ENCODE assay signal across 8 cellular contexts in the genomic region with DNA sequence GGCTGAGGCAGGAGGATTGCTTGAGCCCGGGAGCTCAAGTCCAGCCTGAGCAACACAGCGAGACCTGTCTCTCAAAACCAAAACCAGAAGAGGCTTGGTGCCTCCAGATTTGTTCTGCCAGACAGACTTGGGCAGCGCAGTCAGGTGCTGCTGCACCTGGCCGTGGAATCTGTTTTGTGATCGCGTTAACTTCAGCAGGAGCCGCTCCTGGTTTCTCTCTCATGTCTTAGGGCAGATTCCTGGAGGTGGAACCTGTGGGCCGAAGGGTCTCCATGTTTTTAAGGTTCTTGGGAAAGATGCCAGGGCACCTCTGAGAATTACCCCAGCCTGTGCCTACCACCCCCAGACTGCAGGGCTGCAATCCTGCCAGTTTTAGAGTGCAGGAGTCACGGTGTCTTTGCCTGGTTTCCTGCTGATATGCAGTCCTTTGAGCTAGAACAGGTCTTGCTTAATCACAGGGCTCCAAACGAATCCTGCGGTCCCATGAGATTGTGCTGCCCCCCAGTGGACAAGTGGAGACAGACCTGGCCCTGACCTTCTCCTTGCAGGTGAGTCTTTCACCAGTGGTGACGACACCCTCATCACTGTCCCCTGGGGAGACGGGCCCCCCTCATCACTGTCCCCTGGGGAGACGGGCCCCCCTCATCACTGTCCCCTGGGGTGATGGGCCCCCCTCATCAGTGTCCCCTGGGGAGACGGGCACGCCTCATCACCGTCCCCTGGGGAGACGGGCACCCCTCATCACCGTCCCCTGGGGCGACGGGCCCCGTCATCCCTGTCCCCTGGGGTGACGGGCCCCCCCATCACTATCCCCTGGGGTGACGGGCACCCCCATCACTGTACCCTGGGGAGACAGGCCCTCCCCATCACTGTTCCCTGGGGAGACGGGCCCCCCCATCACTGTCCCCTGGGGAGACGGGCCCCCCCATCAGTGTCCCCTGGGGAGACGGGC. TPM values are rescaled to one million over a fixed set of nuclear protein-coding genes. Genes with fewer than 3 reads are reported as not detected.
A peak's percentile ranks its signal among the peaks of the same experiment; 100 is the strongest.
DNase-seq lines count a peak whose midpoint lies in the region; ATAC-seq, FAIRE-seq and TF ChIP-seq lines count a peak whose summit lies in the region.

No MANE protein-coding gene starts in this region.

- no peaks in the 10 kb centered on the region for H4K20me1 ChIP-seq in HepG2 (ENCODE audit: insufficient read depth, low read length)

- in situ Hi-C loops in HepG2 (cut with HindIII; ENCODE audit: extremely low pct_ligation_motif_present, low pct_unique_long_range_greater_than_20kb): no loop called here

- H3K27me3 ChIP-seq in HepG2 (ENCODE audit: control insufficient read depth in 1 of 2, insufficient read depth in 2 of 2, low read length in 2 of 2): no peaks in the 10 kb centered on the region

- H3K27me3 Mint-ChIP-seq in activated CD4-positive, alpha-beta T cell treated with anti-CD3 and anti-CD28 coated beads, Interleukin-2, amount 10 ng/mL, durations not matched to agents 24 days and 14 days: no peaks in the 10 kb centered on the region

- H3K9ac ChIP-seq in HepG2 (ENCODE audit: insufficient read depth, low read depth, low read length): no peak overlapping the region

- H3K36me3 Mint-ChIP-seq in activated CD4-positive, alpha-beta T cell treated with anti-CD3 and anti-CD28 coated beads, Interleukin-2, amount 10 ng/mL, durations not matched to agents 24 days and 14 days (ENCODE audit: low read depth): no peaks in the 10 kb centered on the region

- no peak for TF ChIP-seq POLR2A in HepG2 (IDR thresholded peaks at IDR 0.05; ENCODE audit: insufficient read depth in 1 of 2, low read depth in 2 of 2, low read length in 2 of 2)

- WGBS in HepG2 (ENCODE audit: low lambda C conversion rate): 72% methylated on average over 12 of the region's 27 CpGs

- DNase-seq in GDM1 (lab: John Stamatoyannopoulos, UW) (peak; percentile 79), NCI-H526 (lab: John Stamatoyannopoulos, UW) (peak; percentile 83 to 94), coronary artery (ENCODE audit: low spot score) (peak; percentile 87), HepG2 (ENCODE audit: low spot score) (peak; percentile 85)
- DNase-seq in activated CD4-positive, alpha-beta T cell treated with anti-CD3 and anti-CD28 coated beads, Interleukin-2, amount 10 ng/mL, durations not matched to agents 24 days and 14 days: peak; percentile 96
- peak; percentile 79 to 83 for DNase-seq in stimulated activated CD4-positive, alpha-beta T cell treated with anti-CD3 and anti-CD28 coated beads, Interleukin-4, amount 100 ng/mL, for 48 hours (ENCODE audit: low read depth in 2 of 2)

- H3K9me3 Mint-ChIP-seq in activated CD4-positive, alpha-beta T cell treated with anti-CD3 and anti-CD28 coated beads, Interleukin-2, amount 10 ng/mL, durations not matched to agents 24 days and 14 days: no peaks in the 10 kb centered on the region

- H3K4me3 ChIP-seq in coronary artery (no peak overlapping the region), HepG2 (replicated peaks in 1 of 3; ENCODE audit: insufficient read depth in 1 of 3, low read depth in 2 of 3, low read length in 3 of 3) (no peak overlapping the region)

- H3K36me3 ChIP-seq in HepG2 (replicated peaks in 1 of 2; ENCODE audit: control insufficient read depth in 1 of 2, insufficient read depth in 2 of 2, low read length in 2 of 2): no peaks in the 10 kb centered on the region; a peak in 1 of 5 replicates

- BruUV-seq in HepG2 (replicated peaks; lab: Mats Ljungman, UMichigan): no TSS peak

- no peak overlapping the region for H3K27ac Mint-ChIP-seq in activated CD4-positive, alpha-beta T cell treated with anti-CD3 and anti-CD28 coated beads, Interleukin-2, amount 10 ng/mL, durations not matched to agents 24 days and 14 days

- H2AFZ ChIP-seq in HepG2 (ENCODE audit: low read length): no peak overlapping the region

- ATAC-seq in HG03432 (IDR thresholded peaks at IDR 0.05; ENCODE audit: unreplicated experiment): peak; percentile 55
- ATAC-seq in HepG2: peak; percentile 90
- no peak for ATAC-seq in HG02852 (IDR thresholded peaks at IDR 0.05; ENCODE audit: unreplicated experiment)

- peak; percentile 95 for FAIRE-seq in HepG2 (lab: Jason Lieb, UNC)

- no peaks in the 10 kb centered on the region for H3K9me3 ChIP-seq in HepG2 (ENCODE audit: low read length)

- no peak for TF ChIP-seq EP300 in HepG2 (IDR thresholded peaks at IDR 0.05; ENCODE audit: low read depth in 2 of 2, low read length in 2 of 2)
- no peak for TF ChIP-seq EP300 in HepG2 (CRISPR knock-in tag; IDR thresholded peaks at IDR 0.05; ENCODE audit: borderline replicate concordance)

- no peak overlapping the region for H3K27ac ChIP-seq in coronary artery
- peak overlapping the region; percentile 28 for H3K27ac ChIP-seq in HepG2 (ENCODE audit: extremely low read length, insufficient read depth, low read length)

- intact Hi-C loops in activated CD4-positive, alpha-beta T cell treated with anti-CD3 and anti-CD28 coated beads, Interleukin-2, amount 10 ng/mL, durations not matched to agents 24 days and 14 days (cut with micrococcal nuclease): loop anchor here (1.0 kb wide), 2 partner anchors 149 to 262 kb away; no protein-coding TSS in a partner anchor
- intact Hi-C loops in HepG2 (cut with micrococcal nuclease; ENCODE audit: unreplicated experiment): loop anchor here (2.0 kb wide), 1 partner anchor 37 kb away; a partner anchor contains a TSS

- H3K4me3 Mint-ChIP-seq in activated CD4-positive, alpha-beta T cell treated with anti-CD3 and anti-CD28 coated beads, Interleukin-2, amount 10 ng/mL, durations not matched to agents 24 days and 14 days: no peak overlapping the region

- H3K4me1 ChIP-seq in HepG2 (ENCODE audit: insufficient read depth, low read length): peaks cover 5% of the 10 kb centered on the region

- no peak overlapping the region for H3K4me2 ChIP-seq in HepG2 (ENCODE audit: low read depth, low read length)

- peaks cover 2% of the 10 kb centered on the region for H3K4me1 Mint-ChIP-seq in activated CD4-positive, alpha-beta T cell treated with anti-CD3 and anti-CD28 coated beads, Interleukin-2, amount 10 ng/mL, durations not matched to agents 24 days and 14 days

- CTCF ChIA-PET in HepG2 (lab: Yijun Ruan, JAX; ENCODE audit: low intra/inter-chr PET ratio, low total read pairs): interaction anchor here (1.3 to 2.1 kb wide), 3 partner anchors 149 to 261 kb away, joined by 4 to 12 read pairs (median 7); no protein-coding TSS in a partner anchor

- POLR2A ChIA-PET in HepG2 (lab: Yijun Ruan, JAX): interaction anchor here (0.7 to 1.0 kb wide), 2 partner anchors 9 to 51 kb away, joined by 3 to 5 read pairs; a partner anchor contains a TSS

- H3K79me2 ChIP-seq in HepG2 (ENCODE audit: insufficient read depth, low read length): no peaks in the 10 kb centered on the region

- TF ChIP-seq CTCF in coronary artery (IDR thresholded peaks at IDR 0.05) (peak; percentile 62), HepG2 (CRISPR knock-in tag; IDR thresholded peaks at IDR 0.05) (peak; percentile 98)

- TF ChIP-seq RAD21 in HepG2 (CRISPR knock-in tag; IDR thresholded peaks at IDR 0.05): peak; percentile 90

RNA-seq across cellular contexts. Expression of a gene that starts 37.6 kb away (rescaled TPM):
- total RNA-seq in activated CD4-positive, alpha-beta T cell treated with anti-CD3 and anti-CD28 coated beads, Interleukin-2, amount 10 ng/mL, durations not matched to agents 24 days and 14 days: 31.5 and 33.9 TPM in 2 replicates
- total RNA-seq in HepG2 (2016; rRNA removed; fragmentation: Illumina TruSeq; extraction: Trizol): 14.6 and 23.6 TPM in 2 replicates
- total RNA-seq in HepG2 (2016; cell fraction: cytosol; rRNA removed; fragmentation: Illumina TruSeq; extraction: Trizol; ENCODE audit: low read depth): 32.3 and 33.7 TPM in 2 replicates
- 10.5 and 22.9 TPM in 2 replicates for total RNA-seq in HepG2 (2016; cell fraction: insoluble cytoplasmic fraction; rRNA removed; fragmentation: Illumina TruSeq; extraction: Trizol)
- 48.2 and 50.4 TPM in 2 replicates for total RNA-seq in HepG2 (2016; cell fraction: membrane; rRNA removed; fragmentation: Illumina TruSeq; extraction: Trizol)
- 18.0 and 23.5 TPM in 2 replicates for total RNA-seq in HepG2 (2016; cell fraction: nucleus; rRNA removed; fragmentation: Illumina TruSeq; extraction: Trizol)
- 27.6 and 33.7 TPM in 2 replicates for polyA plus RNA-seq in HepG2 (2011; rRNA removed)
- polyA plus RNA-seq in HepG2 (2011; cell fraction: cytosol; rRNA removed): 22.9 and 31.9 TPM in 2 replicates
- 175 and 213 TPM in 2 replicates for polyA plus RNA-seq in HepG2 (2011; cell fraction: nucleus; rRNA removed)
- 22.4 and 34.0 TPM in 2 replicates for polyA plus RNA-seq in HepG2 (2012)
- 37.2 and 44.2 TPM in 2 replicates for polyA plus RNA-seq in HepG2 (2016; cell fraction: cytosol; fragmentation: Illumina TruSeq; extraction: Trizol; ENCODE audit: low read depth)
- 16.9 and 23.7 TPM in 2 replicates for polyA plus RNA-seq in HepG2 (2016; cell fraction: insoluble cytoplasmic fraction; fragmentation: Illumina TruSeq; extraction: Trizol; ENCODE audit: low read depth)
- 47.5 and 52.5 TPM in 2 replicates for polyA plus RNA-seq in HepG2 (2016; cell fraction: membrane; fragmentation: Illumina TruSeq; extraction: Trizol; ENCODE audit: low read depth)
- polyA plus RNA-seq in HepG2 (2016; cell fraction: nucleus; fragmentation: Illumina TruSeq; extraction: Trizol; ENCODE audit: insufficient read depth, low read depth): 55.8 and 60.4 TPM in 2 replicates
- 21.1 and 44.9 TPM in 2 replicates for polyA minus RNA-seq in HepG2 (2011; rRNA and poly(A)+ RNA removed; ENCODE audit: low replicate concordance)
- polyA minus RNA-seq in HepG2 (2011; cell fraction: cytosol; rRNA and poly(A)+ RNA removed): 12.7 and 16.0 TPM in 2 replicates
- 29.4 and 36.3 TPM in 2 replicates for polyA minus RNA-seq in HepG2 (2011; cell fraction: nucleus; rRNA and poly(A)+ RNA removed)

RNA-seq across cellular contexts. Expression of a gene that starts 46.1 kb away (rescaled TPM):
- total RNA-seq in activated CD4-positive, alpha-beta T cell treated with anti-CD3 and anti-CD28 coated beads, Interleukin-2, amount 10 ng/mL, durations not matched to agents 24 days and 14 days: 5.7 and 6.4 TPM in 2 replicates
- 0.27 and 0.55 TPM in 2 replicates for total RNA-seq in HepG2 (2016; rRNA removed; fragmentation: Illumina TruSeq; extraction: Trizol)
- not detected in 2 replicates for total RNA-seq in HepG2 (2016; cell fraction: cytosol; rRNA removed; fragmentation: Illumina TruSeq; extraction: Trizol; ENCODE audit: low read depth)
- not detected in 2 replicates for total RNA-seq in HepG2 (2016; cell fraction: insoluble cytoplasmic fraction; rRNA removed; fragmentation: Illumina TruSeq; extraction: Trizol)
- not detected in 2 replicates for total RNA-seq in HepG2 (2016; cell fraction: membrane; rRNA removed; fragmentation: Illumina TruSeq; extraction: Trizol)
- total RNA-seq in HepG2 (2016; cell fraction: nucleus; rRNA removed; fragmentation: Illumina TruSeq; extraction: Trizol): not detected in 2 replicates
- polyA plus RNA-seq in HepG2 (2011; rRNA removed): 0.07 and 0.16 TPM in 2 replicates
- not detected in 2 replicates for polyA plus RNA-seq in HepG2 (2011; cell fraction: cytosol; rRNA removed)
- polyA plus RNA-seq in HepG2 (2011; cell fraction: nucleus; rRNA removed): 0.56 and 1.2 TPM in 2 replicates
- 0.13 and 0.23 TPM in 2 replicates for polyA plus RNA-seq in HepG2 (2012)
- polyA plus RNA-seq in HepG2 (2016; cell fraction: cytosol; fragmentation: Illumina TruSeq; extraction: Trizol; ENCODE audit: low read depth): not detected in 2 replicates
- polyA plus RNA-seq in HepG2 (2016; cell fraction: insoluble cytoplasmic fraction; fragmentation: Illumina TruSeq; extraction: Trizol; ENCODE audit: low read depth): not detected in 2 replicates
- not detected in 2 replicates for polyA plus RNA-seq in HepG2 (2016; cell fraction: membrane; fragmentation: Illumina TruSeq; extraction: Trizol; ENCODE audit: low read depth)
- polyA plus RNA-seq in HepG2 (2016; cell fraction: nucleus; fragmentation: Illumina TruSeq; extraction: Trizol; ENCODE audit: insufficient read depth, low read depth): not detected in 2 replicates
- 0.16 and 0.82 TPM in 2 replicates for polyA minus RNA-seq in HepG2 (2011; rRNA and poly(A)+ RNA removed; ENCODE audit: low replicate concordance)
- not detected in 2 replicates for polyA minus RNA-seq in HepG2 (2011; cell fraction: cytosol; rRNA and poly(A)+ RNA removed)
- 0.62 TPM in 1 of 2 replicates, not detected in the other for polyA minus RNA-seq in HepG2 (2011; cell fraction: nucleus; rRNA and poly(A)+ RNA removed)

RNA-seq across cellular contexts. Expression of a gene that starts 51.4 kb away (rescaled TPM):
- 42.4 and 46.6 TPM in 2 replicates for total RNA-seq in activated CD4-positive, alpha-beta T cell treated with anti-CD3 and anti-CD28 coated beads, Interleukin-2, amount 10 ng/mL, durations not matched to agents 24 days and 14 days
- 6.4 and 11.0 TPM in 2 replicates for total RNA-seq in HepG2 (2016; rRNA removed; fragmentation: Illumina TruSeq; extraction: Trizol)
- total RNA-seq in HepG2 (2016; cell fraction: cytosol; rRNA removed; fragmentation: Illumina TruSeq; extraction: Trizol; ENCODE audit: low read depth): 5.6 and 7.0 TPM in 2 replicates
- 5.9 and 10.9 TPM in 2 replicates for total RNA-seq in HepG2 (2016; cell fraction: insoluble cytoplasmic fraction; rRNA removed; fragmentation: Illumina TruSeq; extraction: Trizol)
- 4.2 and 5.2 TPM in 2 replicates for total RNA-seq in HepG2 (2016; cell fraction: membrane; rRNA removed; fragmentation: Illumina TruSeq; extraction: Trizol)
- total RNA-seq in HepG2 (2016; cell fraction: nucleus; rRNA removed; fragmentation: Illumina TruSeq; extraction: Trizol): 11.8 and 16.0 TPM in 2 replicates
- 5.1 and 5.7 TPM in 2 replicates for polyA plus RNA-seq in HepG2 (2011; rRNA removed)
- polyA plus RNA-seq in HepG2 (2011; cell fraction: cytosol; rRNA removed): 3.4 and 3.6 TPM in 2 replicates
- 32.9 and 41.6 TPM in 2 replicates for polyA plus RNA-seq in HepG2 (2011; cell fraction: nucleus; rRNA removed)
- 7.1 and 9.1 TPM in 2 replicates for polyA plus RNA-seq in HepG2 (2012)
- 0.58 and 0.88 TPM in 2 replicates for polyA plus RNA-seq in HepG2 (2016; cell fraction: cytosol; fragmentation: Illumina TruSeq; extraction: Trizol; ENCODE audit: low read depth)
- 6.9 and 7.1 TPM in 2 replicates for polyA plus RNA-seq in HepG2 (2016; cell fraction: insoluble cytoplasmic fraction; fragmentation: Illumina TruSeq; extraction: Trizol; ENCODE audit: low read depth)
- 1.6 and 1.8 TPM in 2 replicates for polyA plus RNA-seq in HepG2 (2016; cell fraction: membrane; fragmentation: Illumina TruSeq; extraction: Trizol; ENCODE audit: low read depth)
- 26.5 and 31.7 TPM in 2 replicates for polyA plus RNA-seq in HepG2 (2016; cell fraction: nucleus; fragmentation: Illumina TruSeq; extraction: Trizol; ENCODE audit: insufficient read depth, low read depth)
- polyA minus RNA-seq in HepG2 (2011; rRNA and poly(A)+ RNA removed; ENCODE audit: low replicate concordance): 15.5 TPM in 2 replicates
- 6.0 and 7.0 TPM in 2 replicates for polyA minus RNA-seq in HepG2 (2011; cell fraction: cytosol; rRNA and poly(A)+ RNA removed)
- 25.0 and 27.4 TPM in 2 replicates for polyA minus RNA-seq in HepG2 (2011; cell fraction: nucleus; rRNA and poly(A)+ RNA removed)
